ENCODE assay signal across 9 cellular contexts in genomic region chr2:43192039-43192438, GRCh38. TPM values are rescaled to one million over a fixed set of nuclear protein-coding genes. Genes with fewer than 3 reads are reported as not detected.
A peak's percentile ranks its signal among the peaks of the same experiment; 100 is the strongest.
DNase-seq lines count a peak whose midpoint lies in the region; ATAC-seq and TF ChIP-seq lines count a peak whose summit lies in the region.
"Had no signal": no experiment of that assay in that cellular context is flagged by ENCODE, and none has a peak within 500 bp of the region (broad histone marks: within the 10 kb centered on the region; RNA-seq: fewer than 3 reads in every experiment).

No MANE protein-coding gene starts in this region.

- H3K27me3 ChIP-seq in cardiac muscle cell, result no peaks in the 10 kb centered on the region
- no peaks in the 10 kb centered on the region for H3K27me3 ChIP-seq in PC-9 (ENCODE audit: insufficient read depth, low read depth)
- H3K27me3 ChIP-seq in body of pancreas, result no peaks in the 10 kb centered on the region

- H3K9me3 ChIP-seq in cardiac muscle cell (ENCODE audit: low read depth), result no peaks in the 10 kb centered on the region
- H3K9me3 ChIP-seq in PC-9 (ENCODE audit: insufficient read depth, low read depth), result no peaks in the 10 kb centered on the region
- no peaks in the 10 kb centered on the region for H3K9me3 ChIP-seq in body of pancreas

- peak overlapping the region; percentile 96 to 99 for H3K27ac Mint-ChIP-seq in effector memory CD8-positive, alpha-beta T cell
- H3K27ac Mint-ChIP-seq in stimulated activated memory B cell treated with anti-CD40 and anti-IgM and Interleukin-4, amounts not matched to agents 10 μg/mL and 1 μg/mL and 100 μg/mL, for 72 hours, result peak overlapping the region; percentile 84

- H3K36me3 ChIP-seq in cardiac muscle cell, result no peaks in the 10 kb centered on the region
- no peaks in the 10 kb centered on the region for H3K36me3 ChIP-seq in PC-9 (ENCODE audit: low read depth)
- H3K36me3 ChIP-seq in body of pancreas (replicated peaks in 1 of 2; ENCODE audit: insufficient read depth in 1 of 2, low read depth in 2 of 2), result no peaks in the 10 kb centered on the region

- no peak for TF ChIP-seq POLR2A in body of pancreas (IDR thresholded peaks at IDR 0.05)

- H3K27me3 Mint-ChIP-seq in effector memory CD8-positive, alpha-beta T cell, result no peaks in the 10 kb centered on the region
- H3K27me3 Mint-ChIP-seq in stimulated activated memory B cell treated with anti-CD40 and anti-IgM and Interleukin-4, amounts not matched to agents 10 μg/mL and 1 μg/mL and 100 μg/mL, for 72 hours, result no peaks in the 10 kb centered on the region

- intact Hi-C loops in left ventricle myocardium superior (cut with micrococcal nuclease) (no loop called here), PC-9 (cut with micrococcal nuclease; ENCODE audit: unreplicated experiment) (no loop called here), body of pancreas (cut with DNase I) (no loop called here)

- no TSS peak for BruUV-seq in PC-9 (replicated peaks; lab: Mats Ljungman, UMichigan)

- H3K4me3 ChIP-seq in cardiac muscle cell (no peak overlapping the region), PC-9 (no peak overlapping the region), body of pancreas (no peak overlapping the region)

- peak; percentile 31 for TF ChIP-seq CTCF in cardiac muscle cell (IDR thresholded peaks at IDR 0.05; ENCODE audit: low read depth, low read length)
- TF ChIP-seq CTCF in PC-9 (conservative IDR thresholded peaks at IDR 0.05), result 0 out of 2 replicates have a peak, but pooled peaks have one; percentile 23
- TF ChIP-seq CTCF in body of pancreas (IDR thresholded peaks at IDR 0.05), result no peak
- TF ChIP-seq CTCF in omental fat pad (IDR thresholded peaks at IDR 0.05), result no peak

- H3K9me3 Mint-ChIP-seq in effector memory CD8-positive, alpha-beta T cell, result peaks cover 0 to 2% of the 10 kb centered on the region in 2 donors
- H3K9me3 Mint-ChIP-seq in stimulated activated memory B cell treated with anti-CD40 and anti-IgM and Interleukin-4, amounts not matched to agents 10 μg/mL and 1 μg/mL and 100 μg/mL, for 72 hours, result peaks cover 3% of the 10 kb centered on the region

- no peaks in the 10 kb centered on the region for H3K79me2 ChIP-seq in PC-9 (ENCODE audit: low read depth)

- peaks cover 17% of the 10 kb centered on the region for H3K36me3 Mint-ChIP-seq in effector memory CD8-positive, alpha-beta T cell (ENCODE audit: insufficient read depth)
- no peaks in the 10 kb centered on the region for H3K36me3 Mint-ChIP-seq in stimulated activated memory B cell treated with anti-CD40 and anti-IgM and Interleukin-4, amounts not matched to agents 10 μg/mL and 1 μg/mL and 100 μg/mL, for 72 hours

- H4K20me1 ChIP-seq in PC-9 (ENCODE audit: insufficient read depth), result no peaks in the 10 kb centered on the region

- WGBS in body of pancreas, 2 donors, result 58% methylated on average over 2 of the region's 2 CpGs

- CTCF ChIA-PET in PC-9 (lab: Charles Lee), result no interaction called here

- H3K27ac ChIP-seq in cardiac muscle cell (no peak overlapping the region), PC-9 (no peak overlapping the region), body of pancreas (no peak overlapping the region)

- peaks cover 42 to 50% of the 10 kb centered on the region in 2 donors for H3K4me1 Mint-ChIP-seq in effector memory CD8-positive, alpha-beta T cell (ENCODE audit: low read depth in 2 of 2)
- H3K4me1 Mint-ChIP-seq in stimulated activated memory B cell treated with anti-CD40 and anti-IgM and Interleukin-4, amounts not matched to agents 10 μg/mL and 1 μg/mL and 100 μg/mL, for 72 hours, result peaks cover 46% of the 10 kb centered on the region

- H3K4me1 ChIP-seq in cardiac muscle cell (ENCODE audit: low read depth) (peaks cover 33% of the 10 kb centered on the region), PC-9 (replicated peaks; ENCODE audit: insufficient read depth) (peaks cover 34% of the 10 kb centered on the region), body of pancreas (peaks cover 41% of the 10 kb centered on the region)

- H3F3A ChIP-seq in PC-9 (ENCODE audit: insufficient read depth, low read depth), result peaks cover 9% of the 10 kb centered on the region; the same call in 1 of the 2 replicates

- H3K4me2 ChIP-seq in PC-9, result no peak overlapping the region

- DNase-seq in cardiac muscle cell (ENCODE audit: low read depth in 1 of 2, low spot score in 1 of 2) (no peak), left ventricle myocardium superior (no peak), PC-9 (no peak), body of pancreas (no peak), SKM-1 treated with dmso at 0.1 percent for 144 hours (lab: John Stamatoyannopoulos, UW; ENCODE audit: unreplicated experiment) (no peak), omental fat pad (ENCODE audit: low spot score) (no peak)
- DNase-seq in effector memory CD8-positive, alpha-beta T cell, result no peak
- DNase-seq: NCI-H1694 treated with DMSO at 0.1 percent for 48 hours had no signal

- ATAC-seq in left ventricle myocardium superior, result no peak
- ATAC-seq in effector memory CD8-positive, alpha-beta T cell (replicated peaks), result no peak
- ATAC-seq in stimulated activated memory B cell treated with anti-CD40 and anti-IgM and Interleukin-4, amounts not matched to agents 10 μg/mL and 1 μg/mL and 100 μg/mL, for 72 hours, result no peak
- no peak for ATAC-seq in body of pancreas
- no peak for ATAC-seq in omental fat pad (ENCODE audit: low FRiP score)

- no peak overlapping the region for H2AFZ ChIP-seq in PC-9

- POLR2A ChIA-PET in PC-9 (lab: Charles Lee; ENCODE audit: unreplicated experiment), result no interaction called here

- H3K4me3 Mint-ChIP-seq in effector memory CD8-positive, alpha-beta T cell, result peak overlapping the region; percentile 38 to 41
- no peak overlapping the region for H3K4me3 Mint-ChIP-seq in stimulated activated memory B cell treated with anti-CD40 and anti-IgM and Interleukin-4, amounts not matched to agents 10 μg/mL and 1 μg/mL and 100 μg/mL, for 72 hours

- no peaks in the 10 kb centered on the region for H3K9me2 ChIP-seq in PC-9 (ENCODE audit: insufficient read depth)

RNA-seq across cellular contexts. Expression of gene ZFP36L2, which starts 34.4 kb away (rescaled TPM):
- total RNA-seq in cardiac muscle cell (20.3 and 27.6 TPM in 2 replicates), left ventricle myocardium superior (55.0 TPM), PC-9 (2021) (31.3 and 34.3 TPM in 2 replicates), body of pancreas (100 to 1,000 TPM in 1 of 2 donors, 10 to 100 TPM in 1; 57.1 to 116 TPM), omental fat pad (100 to 1,000 TPM in 1 of 4 donors, 10 to 100 TPM in 3; 93.9 to 141 (median 95.4) TPM)
- polyA plus RNA-seq in cardiac muscle cell, result 73.9 and 88.4 TPM in 2 replicates

Comparison
In these comparisons a context has a peak if more than half of its experiments do, and no peak if none do; other contexts are left out.
1. CTCF ChIP-seq: peak in cardiac muscle cell (single experiment) and PC-9 (single experiment); none in body of pancreas (0 of 7) and omental fat pad (0 of 3).